In the genomic region with DNA sequence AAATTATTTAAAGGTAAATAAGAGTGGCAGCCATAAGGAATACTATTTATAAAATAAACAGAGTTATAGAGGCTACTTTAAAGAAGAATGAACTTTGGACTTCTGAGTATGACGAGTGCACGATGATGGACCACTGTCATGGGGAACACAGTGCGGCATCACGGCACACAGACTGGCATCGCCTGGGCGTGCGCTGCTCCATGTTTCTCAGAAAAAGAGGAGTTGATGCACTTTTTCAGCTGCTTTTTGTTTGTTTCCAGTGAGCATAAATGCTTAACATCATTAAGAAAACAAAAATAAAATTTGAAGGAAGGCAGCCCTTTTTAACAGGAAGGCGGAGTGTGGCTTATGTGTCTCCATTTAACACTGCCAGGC, we compare ENCODE assay signal across 19 cellular contexts. TPM values are rescaled to one million over a fixed set of nuclear protein-coding genes. Genes with fewer than 3 reads are reported as not detected.
DNase-seq lines count a peak whose midpoint lies in the region; ATAC-seq and TF ChIP-seq lines count a peak whose summit lies in the region.
"Had no signal": no experiment of that assay in that cellular context is flagged by ENCODE, and none has a peak within 500 bp of the region (broad histone marks: within the 10 kb centered on the region; RNA-seq: fewer than 3 reads in every experiment).

No MANE protein-coding gene starts in this region.

- no peak for TF ChIP-seq EP300 in sigmoid colon (IDR thresholded peaks at IDR 0.05)

- no peak for TF ChIP-seq POLR2A in sigmoid colon (IDR thresholded peaks at IDR 0.05)

- TF ChIP-seq CTCF in cardiac muscle cell (IDR thresholded peaks at IDR 0.05; ENCODE audit: low read depth, low read length) (no peak), chondrocyte (IDR thresholded peaks at IDR 0.05) (no peak), sigmoid colon (IDR thresholded peaks at IDR 0.05) (no peak)

- 96% methylated on average over 8 of the region's 8 CpGs for WGBS in right cardiac atrium
- WGBS in sigmoid colon, 2 donors, result 72 to 93% methylated on average over 8 of the region's 8 CpGs

- intact Hi-C loops in right cardiac atrium (cut with DNase I) (no loop called here), left colon (cut with DNase I, micrococcal nuclease) (no loop called here), sigmoid colon (cut with DNase I) (no loop called here)

- no peaks in the 10 kb centered on the region for H3K27me3 ChIP-seq in cardiac muscle cell
- H3K27me3 ChIP-seq in right cardiac atrium (ENCODE audit: control insufficient read depth, insufficient read depth), result no peaks in the 10 kb centered on the region
- H3K27me3 ChIP-seq in sigmoid colon, result no peaks in the 10 kb centered on the region
- H3K27me3 ChIP-seq: BLaER1 had no signal

- no peaks in the 10 kb centered on the region for H3K9me3 ChIP-seq in cardiac muscle cell (ENCODE audit: low read depth)
- H3K9me3 ChIP-seq in right cardiac atrium (ENCODE audit: control insufficient read depth, low read length), result no peaks in the 10 kb centered on the region
- H3K9me3 ChIP-seq in sigmoid colon, result no peaks in the 10 kb centered on the region
- H3K9me3 ChIP-seq: BLaER1, Caco-2 had no signal

- H3K36me3 ChIP-seq in cardiac muscle cell (peaks cover 29% of the 10 kb centered on the region), sigmoid colon (peaks cover 5 to 57% (median 26%) of the 10 kb centered on the region in 4 donors)

- H3K36me3 Mint-ChIP-seq in chondrocyte (ENCODE audit: low read depth), result peaks cover 6% of the 10 kb centered on the region

- no peak overlapping the region for H3K27ac Mint-ChIP-seq in chondrocyte (ENCODE audit: unreplicated experiment)
- H3K27ac Mint-ChIP-seq: B cell; CD4-positive, CD25-positive, alpha-beta regulatory T cell; CD8-positive, alpha-beta T cell; GM23338; H9 had no signal

- H3K4me3 ChIP-seq in cardiac muscle cell, result no peak overlapping the region
- H3K4me3 ChIP-seq in right cardiac atrium (ENCODE audit: low read length), result no peak overlapping the region
- no peak overlapping the region for H3K4me3 ChIP-seq in sigmoid colon
- H3K4me3 ChIP-seq: BLaER1, GM23338 had no signal

- ATAC-seq in right cardiac atrium, result no peak
- peak; percentile 34 for ATAC-seq in left colon
- ATAC-seq in GM18873 (IDR thresholded peaks at IDR 0.05; ENCODE audit: low FRiP score, unreplicated experiment), result no peak
- no peak for ATAC-seq in GM21447 (IDR thresholded peaks at IDR 0.05; ENCODE audit: unreplicated experiment)
- ATAC-seq: CD8-positive, alpha-beta T cell; GM23338; HCT116 had no signal

- H3K27me3 Mint-ChIP-seq in chondrocyte (ENCODE audit: low read depth), result no peaks in the 10 kb centered on the region
- H3K27me3 Mint-ChIP-seq: B cell; CD4-positive, CD25-positive, alpha-beta regulatory T cell had no signal

- peak overlapping the region; percentile 72 for H3K27ac ChIP-seq in cardiac muscle cell
- no peak overlapping the region for H3K27ac ChIP-seq in right cardiac atrium (ENCODE audit: low read length)
- no peak overlapping the region for H3K27ac ChIP-seq in sigmoid colon
- H3K27ac ChIP-seq: BLaER1, C4-2B had no signal

- H3K4me3 Mint-ChIP-seq in chondrocyte (ENCODE audit: unreplicated experiment), result no peak overlapping the region
- H3K4me3 Mint-ChIP-seq: B cell; CD4-positive, CD25-positive, alpha-beta regulatory T cell; CD8-positive, alpha-beta T cell; GM23338; H9 had no signal

- no peaks in the 10 kb centered on the region for H3K4me1 Mint-ChIP-seq in chondrocyte (ENCODE audit: low read depth)
- H3K4me1 Mint-ChIP-seq: B cell; CD4-positive, CD25-positive, alpha-beta regulatory T cell; GM23338; H9 had no signal

- H3K4me1 ChIP-seq in cardiac muscle cell (ENCODE audit: low read depth) (peaks cover 3% of the 10 kb centered on the region), right cardiac atrium (ENCODE audit: control insufficient read depth, insufficient read depth, low read length) (no peaks in the 10 kb centered on the region), sigmoid colon (no peaks in the 10 kb centered on the region)
- H3K4me1 ChIP-seq: BLaER1 had no signal

- no peak for DNase-seq in cardiac muscle cell (ENCODE audit: low read depth in 1 of 2, low spot score in 1 of 2)
- no peak for DNase-seq in right cardiac atrium
- DNase-seq in chondrocyte (ENCODE audit: low spot score), result peak; percentile 18
- no peak for DNase-seq in left colon
- DNase-seq in sigmoid colon, result peak; percentile 26
- DNase-seq in amygdala (lab: John Stamatoyannopoulos, UW), result no peak
- DNase-seq: CD4-positive, CD25-positive, alpha-beta regulatory T cell; CD8-positive, alpha-beta T cell; DMS153; DND-41; H9 had no signal

- H3K9me3 Mint-ChIP-seq in chondrocyte (ENCODE audit: low read depth), result no peaks in the 10 kb centered on the region
- H3K9me3 Mint-ChIP-seq: CD8-positive, alpha-beta T cell; GM23338; H9 had no signal

RNA-seq across cellular contexts. Expression of a gene that starts 23.3 kb away (rescaled TPM):
- total RNA-seq in cardiac muscle cell (42.3 and 42.4 TPM in 2 replicates), right cardiac atrium (10 to 100 TPM; 18.9 to 25.3 (median 22.2) TPM), chondrocyte (22.8 to 27.9 TPM (median 27.0 TPM) in 3 replicates), left colon (10 to 100 TPM; 51.5 to 59.7 TPM), sigmoid colon (10 to 100 TPM; 25.5 to 44.9 (median 39.2) TPM)
- polyA plus RNA-seq in cardiac muscle cell (53.2 and 72.3 TPM in 2 replicates), right cardiac atrium (30.6 TPM), sigmoid colon (100 to 1,000 TPM in 2 of 3 donors, 10 to 100 TPM in 1; 54.4 to 133 (median 114) TPM)

Comparison
In these comparisons a context has a peak if more than half of its experiments do, and no peak if none do; other contexts are left out.
1. DNase-seq: peak in chondrocyte (single experiment) and sigmoid colon (single experiment); none in cardiac muscle cell (0 of 2), right cardiac atrium (0 of 3), left colon (0 of 2) and amygdala (0 of 56).